ENCODE assay signal across 13 cellular contexts in genomic region chr17:3770471-3770870, GRCh38. TPM values are rescaled to one million over a fixed set of nuclear protein-coding genes. Genes with fewer than 3 reads are reported as not detected.
DNase-seq lines count a peak whose midpoint lies in the region; ATAC-seq and TF ChIP-seq lines count a peak whose summit lies in the region.
"Had no signal": no experiment of that assay in that cellular context is flagged by ENCODE, and none has a peak within 500 bp of the region (broad histone marks: within the 10 kb centered on the region; RNA-seq: fewer than 3 reads in every experiment).

No MANE protein-coding gene starts in this region.

- no peak overlapping the region for H3K4me3 ChIP-seq in endodermal cell (ENCODE audit: low read length)
- H3K4me3 ChIP-seq: PC-9 had no signal

- H3K27me3 Mint-ChIP-seq in T-cell (no peaks in the 10 kb centered on the region), endodermal cell (ENCODE audit: insufficient read depth) (no peaks in the 10 kb centered on the region)

- H3K9ac ChIP-seq in endodermal cell (ENCODE audit: extremely low read depth, low read length, poor library complexity, severe bottlenecking): no peak overlapping the region

- H3K9me3 Mint-ChIP-seq in T-cell: no peaks in the 10 kb centered on the region
- H3K9me3 Mint-ChIP-seq in endodermal cell: peaks cover 13% of the 10 kb centered on the region

- DNase-seq in NK-92 treated with Interleukin-12 subunit alpha and Interleukin-12 subunit beta, amount 100 ng/mL, for 24 hours (lab: John Stamatoyannopoulos, UW): peak; percentile 62
- DNase-seq in NK-92 (lab: John Stamatoyannopoulos, UW; ENCODE audit: unreplicated experiment): no peak
- DNase-seq in T-cell: peak; percentile 23 to 75 (median 54)
- peak; percentile 58 for DNase-seq in endodermal cell
- peak; percentile 60 for DNase-seq in stimulated activated CD8-positive, alpha-beta memory T cell treated with anti-CD3 and anti-CD28 coated beads, Interleukin-4, amount 100 ng/mL, for 48 hours
- no peak for DNase-seq in central memory CD4-positive, alpha-beta T cell
- no peak for DNase-seq in NCI-H1436 treated with DMSO at 0.1 percent for 48 hours (lab: John Stamatoyannopoulos, UW)
- DNase-seq: 8988T, NCI-H2107, nephron progenitor cell, PC-9 had no signal

- H3K27ac Mint-ChIP-seq in T-cell: peak overlapping the region; percentile 49 to 83
- H3K27ac Mint-ChIP-seq in endodermal cell: no peak overlapping the region
- H3K27ac Mint-ChIP-seq: nephron progenitor cell had no signal

- H3K9me3 ChIP-seq in endodermal cell (ENCODE audit: control insufficient read depth, low read length): no peaks in the 10 kb centered on the region

- H3K27me3 ChIP-seq in endodermal cell (ENCODE audit: control insufficient read depth, insufficient read depth, low read length, poor library complexity, severe bottlenecking): no peaks in the 10 kb centered on the region

- H3K27ac ChIP-seq in endodermal cell (ENCODE audit: low read depth, low read length): peak overlapping the region; percentile 81
- H3K27ac ChIP-seq: PC-9 had no signal

- no peaks in the 10 kb centered on the region for H3K36me3 ChIP-seq in endodermal cell (ENCODE audit: control insufficient read depth, insufficient read depth, low read length)

- no peak for TF ChIP-seq CTCF in endodermal cell (conservative IDR thresholded peaks at IDR 0.05)

- H3K4me3 Mint-ChIP-seq in T-cell (peak overlapping the region in 1 of 3 donors; percentile 58), endodermal cell (no peak overlapping the region)
- H3K4me3 Mint-ChIP-seq: nephron progenitor cell had no signal

- POLR2A ChIA-PET in T-cell (lab: Charles Lee): interaction anchor here in 1 of 2 donors (0.7 kb wide), 1 partner anchor 93 kb away, joined by 6 read pairs; no protein-coding TSS in a partner anchor

- H3K4me1 Mint-ChIP-seq in T-cell: peaks cover 56 to 66% (median 61%) of the 10 kb centered on the region in 3 donors
- peaks cover 3% of the 10 kb centered on the region for H3K4me1 Mint-ChIP-seq in endodermal cell

- WGBS in endodermal cell (ENCODE audit: insufficient coverage in 1 of 2, insufficient read length in 1 of 2), 2 experiments: 79 to 88% methylated on average over 5 to 8 of the region's 8 CpGs

- H3K36me3 Mint-ChIP-seq in T-cell (no peaks in the 10 kb centered on the region), endodermal cell (ENCODE audit: low read depth) (no peaks in the 10 kb centered on the region)

- peak; percentile 56 to 76 (median 74) for ATAC-seq in T-cell (replicated peaks in 1 of 4)
- ATAC-seq in HG02642 (IDR thresholded peaks at IDR 0.05; ENCODE audit: poor library complexity, unreplicated experiment): no peak

- H3K4me1 ChIP-seq in endodermal cell (ENCODE audit: control insufficient read depth, insufficient read depth, low read length): no peaks in the 10 kb centered on the region

- CTCF ChIA-PET in T-cell (lab: Charles Lee): no interaction called here

RNA-seq across cellular contexts. Expression of gene ITGAE, which starts 30.5 kb away (rescaled TPM):
- total RNA-seq in T-cell (10 to 100 TPM; 13.0 to 40.0 (median 25.2) TPM), endodermal cell (10 to 100 TPM; 21.8 to 34.3 TPM)
- polyA plus RNA-seq in endodermal cell (2013, experiment 1 of 2): 47.8 TPM
- polyA plus RNA-seq in endodermal cell (2013, experiment 2 of 2): 49.2 TPM

RNA-seq across cellular contexts. Expression of gene HASPIN, which starts 46.8 kb away (rescaled TPM):
- total RNA-seq in T-cell (1 to 10 TPM in 1 of 5 donors, under 1 TPM in 4; 0.33 to 1.0 (median 0.68) TPM), endodermal cell (10 to 100 TPM; 14.7 to 24.6 TPM)
- 11.6 TPM for polyA plus RNA-seq in endodermal cell (2013, experiment 1 of 2)
- 11.9 TPM for polyA plus RNA-seq in endodermal cell (2013, experiment 2 of 2)
- polyA plus RNA-seq: aorta had no signal

Comparison
In these comparisons a context has a peak if more than half of its experiments do, and no peak if none do; other contexts are left out.
1. DNase-seq: peak in NK-92 treated with Interleukin-12 subunit alpha and Interleukin-12 subunit beta, amount 100 ng/mL, for 24 hours (single experiment), T-cell (34 of 34), endodermal cell (single experiment) and stimulated activated CD8-positive, alpha-beta memory T cell treated with anti-CD3 and anti-CD28 coated beads, Interleukin-4, amount 100 ng/mL, for 48 hours (single experiment); none in NK-92 (single experiment), central memory CD4-positive, alpha-beta T cell (single experiment) and NCI-H1436 treated with DMSO at 0.1 percent for 48 hours (single experiment).
2. RNA of gene HASPIN, which starts 46.8 kb away (total RNA-seq): 14.7 to 24.6 TPM in endodermal cell; 0.33 to 1.0 TPM in T-cell; every median in the first group is over 4 times any median in the second.